In the genomic region with DNA sequence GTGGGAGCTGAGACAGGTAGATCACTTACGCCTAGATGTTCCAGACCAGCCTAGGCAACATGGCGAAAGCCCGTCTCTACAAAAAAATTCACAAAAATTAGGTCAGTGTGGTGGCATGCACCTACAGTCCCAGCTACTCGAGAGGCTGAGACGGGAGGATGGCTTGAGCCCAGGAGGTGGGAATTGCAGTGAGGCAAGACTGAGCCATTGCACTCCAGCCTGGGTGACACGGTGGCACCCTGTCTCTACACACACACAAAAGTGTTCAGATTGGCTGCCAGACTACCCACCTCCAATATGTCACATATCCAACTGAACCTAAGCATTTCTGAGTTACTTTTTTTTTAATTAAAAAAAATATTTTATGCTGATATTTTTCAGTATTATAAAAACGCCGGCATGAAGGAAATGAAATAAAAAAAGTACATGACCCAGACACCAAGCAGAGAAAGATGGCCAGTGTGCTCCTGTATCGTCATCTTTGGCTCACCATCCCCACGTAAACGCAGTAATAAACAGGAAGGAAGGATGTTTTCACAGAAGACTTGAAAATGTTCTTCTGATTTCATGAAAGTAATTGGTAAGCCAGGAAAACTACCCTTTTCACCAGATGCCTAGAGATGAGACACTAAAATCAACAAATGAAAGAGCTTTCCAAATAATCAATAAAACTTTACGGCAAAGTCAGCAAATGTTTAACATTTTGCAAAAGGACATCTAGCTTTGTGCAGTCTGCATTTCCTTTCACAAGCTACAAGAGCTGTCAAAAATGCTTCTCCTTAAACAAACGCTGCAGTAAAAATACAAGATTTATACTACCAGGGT, we compare ENCODE assay signal across 1 cellular context.
TF ChIP-seq lines count a peak whose summit lies in the region.

No MANE protein-coding gene starts in this region.

TF ChIP-seq in IMR-90, 13 proteins besides CTCF, POLR2A, EP300 and RAD21:
- no peak for TF ChIP-seq CEBPB (IDR thresholded peaks at IDR 0.05; ENCODE audit: low read depth, low read length)
- TF ChIP-seq, protein P1, sequence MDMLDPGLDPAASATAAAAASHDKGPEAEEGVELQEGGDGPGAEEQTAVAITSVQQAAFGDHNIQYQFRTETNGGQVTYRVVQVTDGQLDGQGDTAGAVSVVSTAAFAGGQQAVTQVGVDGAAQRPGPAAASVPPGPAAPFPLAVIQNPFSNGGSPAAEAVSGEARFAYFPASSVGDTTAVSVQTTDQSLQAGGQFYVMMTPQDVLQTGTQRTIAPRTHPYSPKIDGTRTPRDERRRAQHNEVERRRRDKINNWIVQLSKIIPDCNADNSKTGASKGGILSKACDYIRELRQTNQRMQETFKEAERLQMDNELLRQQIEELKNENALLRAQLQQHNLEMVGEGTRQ (IDR thresholded peaks at IDR 0.05; ENCODE audit: low read depth, low read length) = no peak
- no peak for TF ChIP-seq CHD1 (IDR thresholded peaks at IDR 0.05; ENCODE audit: low read depth, low read length)
- TF ChIP-seq RFX5 (IDR thresholded peaks at IDR 0.05; ENCODE audit: low read depth, low read length) = no peak
- no peak for TF ChIP-seq BHLHE40 (IDR thresholded peaks at IDR 0.05; ENCODE audit: low read depth, low read length)
- no peak for TF ChIP-seq MXI1 (IDR thresholded peaks at IDR 0.05; ENCODE audit: borderline replicate concordance, low read depth, low read length)
- TF ChIP-seq MAFK (IDR thresholded peaks at IDR 0.05; ENCODE audit: low read depth, low read length) = no peak; the same call in 1 of the 2 replicates
- no peak for TF ChIP-seq MAZ (IDR thresholded peaks at IDR 0.05; ENCODE audit: borderline replicate concordance, low read depth, low read length)
- TF ChIP-seq, protein P2, sequence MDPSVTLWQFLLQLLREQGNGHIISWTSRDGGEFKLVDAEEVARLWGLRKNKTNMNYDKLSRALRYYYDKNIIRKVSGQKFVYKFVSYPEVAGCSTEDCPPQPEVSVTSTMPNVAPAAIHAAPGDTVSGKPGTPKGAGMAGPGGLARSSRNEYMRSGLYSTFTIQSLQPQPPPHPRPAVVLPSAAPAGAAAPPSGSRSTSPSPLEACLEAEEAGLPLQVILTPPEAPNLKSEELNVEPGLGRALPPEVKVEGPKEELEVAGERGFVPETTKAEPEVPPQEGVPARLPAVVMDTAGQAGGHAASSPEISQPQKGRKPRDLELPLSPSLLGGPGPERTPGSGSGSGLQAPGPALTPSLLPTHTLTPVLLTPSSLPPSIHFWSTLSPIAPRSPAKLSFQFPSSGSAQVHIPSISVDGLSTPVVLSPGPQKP (IDR thresholded peaks at IDR 0.05; ENCODE audit: borderline replicate concordance, low read depth, low read length) = no peak
- TF ChIP-seq NFE2L2 (IDR thresholded peaks at IDR 0.05; ENCODE audit: low read depth, low read length) = no peak
- no peak for TF ChIP-seq FOS (IDR thresholded peaks at IDR 0.05; ENCODE audit: low read depth, low read length)
- no peak for TF ChIP-seq SMC3 (IDR thresholded peaks at IDR 0.05; ENCODE audit: low read depth, low read length)
- no peak for TF ChIP-seq RCOR1 (IDR thresholded peaks at IDR 0.05; ENCODE audit: insufficient replicate concordance, low read length)
